Comparison of ENCODE assay signal across 1 cellular context in the genomic region with DNA sequence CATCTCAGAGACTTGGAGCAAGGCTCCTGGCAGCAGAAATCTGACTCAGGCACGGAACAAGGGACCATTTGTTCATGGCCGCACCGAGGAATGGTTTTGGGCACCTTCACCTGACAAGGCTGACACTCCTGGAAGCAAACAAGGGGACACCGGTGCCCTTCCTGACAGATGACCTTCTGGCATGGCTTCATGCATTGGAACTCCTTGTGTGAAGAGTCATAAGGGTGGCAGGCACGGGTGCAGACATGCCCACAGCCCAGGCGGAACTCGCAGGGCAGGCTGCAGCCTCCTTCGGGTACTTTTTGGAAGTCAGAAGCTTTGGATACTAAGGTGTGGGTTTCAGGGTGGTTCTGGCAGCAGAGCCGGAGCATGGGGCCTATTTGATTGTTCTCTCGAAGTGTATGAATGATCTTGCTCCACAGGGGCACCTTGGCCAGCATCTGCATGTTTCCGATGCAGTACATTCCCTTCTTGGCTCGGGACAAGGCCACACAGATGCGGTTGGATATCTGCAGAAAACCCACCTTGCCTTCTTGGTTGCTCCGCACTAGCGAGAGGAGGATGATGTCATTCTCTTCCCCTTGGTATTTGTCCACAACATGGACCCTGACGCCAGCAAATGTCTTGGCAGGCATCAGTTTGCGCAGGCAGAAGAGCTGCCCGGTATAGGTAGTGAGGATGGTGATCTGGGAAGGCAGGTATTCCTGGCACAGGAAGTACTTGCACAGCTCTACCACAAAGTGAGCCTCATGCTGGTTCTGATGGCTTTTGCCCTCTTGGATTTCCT.
TF ChIP-seq lines count a peak whose summit lies in the region.

No MANE protein-coding gene starts in this region.

TF ChIP-seq in HepG2, 621 proteins besides CTCF, POLR2A, EP300 and RAD21:
- TF ChIP-seq ZNF383 (CRISPR knock-in tag; IDR thresholded peaks at IDR 0.05; ENCODE audit: borderline replicate concordance) (no peak), ZC3H13 (CRISPR knock-in tag; IDR thresholded peaks at IDR 0.05) (0 out of 2 replicates have a peak, but pooled peaks have one; percentile 2), RORA (CRISPR knock-in tag; IDR thresholded peaks at IDR 0.05) (no peak), NFATC3 (CRISPR knock-in tag; IDR thresholded peaks at IDR 0.05) (no peak), SIX1 (CRISPR knock-in tag; IDR thresholded peaks at IDR 0.05; ENCODE audit: borderline replicate concordance) (no peak), ATF7 (IDR thresholded peaks at IDR 0.05) (peak; percentile 93), ATF7 (CRISPR knock-in tag; IDR thresholded peaks at IDR 0.05) (no peak)
- TF ChIP-seq, protein P1, sequence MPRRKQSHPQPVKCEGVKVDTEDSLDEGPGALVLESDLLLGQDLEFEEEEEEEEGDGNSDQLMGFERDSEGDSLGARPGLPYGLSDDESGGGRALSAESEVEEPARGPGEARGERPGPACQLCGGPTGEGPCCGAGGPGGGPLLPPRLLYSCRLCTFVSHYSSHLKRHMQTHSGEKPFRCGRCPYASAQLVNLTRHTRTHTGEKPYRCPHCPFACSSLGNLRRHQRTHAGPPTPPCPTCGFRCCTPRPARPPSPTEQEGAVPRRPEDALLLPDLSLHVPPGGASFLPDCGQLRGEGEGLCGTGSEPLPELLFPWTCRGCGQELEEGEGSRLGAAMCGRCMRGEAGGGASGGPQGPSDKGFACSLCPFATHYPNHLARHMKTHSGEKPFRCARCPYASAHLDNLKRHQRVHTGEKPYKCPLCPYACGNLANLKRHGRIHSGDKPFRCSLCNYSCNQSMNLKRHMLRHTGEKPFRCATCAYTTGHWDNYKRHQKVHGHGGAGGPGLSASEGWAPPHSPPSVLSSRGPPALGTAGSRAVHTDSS (CRISPR knock-in tag; conservative IDR thresholded peaks at IDR 0.05): no peak
